Comparison of ENCODE assay signal across 27 cellular contexts in the genomic region with DNA sequence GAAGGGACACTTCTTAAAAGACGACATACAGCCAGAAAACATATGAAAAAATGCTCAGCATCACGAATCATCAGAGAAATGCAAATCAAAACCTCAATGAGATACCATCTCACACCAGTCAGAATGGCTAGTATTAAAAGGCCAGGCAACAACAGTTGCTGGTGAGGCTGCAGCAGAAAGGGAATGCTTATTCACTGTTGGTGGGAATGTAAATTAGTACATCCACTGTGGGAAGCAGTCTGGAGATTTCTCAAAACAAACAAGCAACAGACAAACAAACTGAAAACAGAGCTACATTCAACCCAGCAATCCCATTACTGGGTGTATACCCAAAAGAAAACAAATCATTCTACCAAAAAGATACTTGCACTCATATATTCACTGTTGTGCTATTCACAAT.
"Had no signal": no experiment of that assay in that cellular context is flagged by ENCODE, and none has a peak within 500 bp of the region (broad histone marks: within the 10 kb centered on the region; RNA-seq: fewer than 3 reads in every experiment).

No MANE protein-coding gene starts in this region.

- H3K27ac ChIP-seq: breast epithelium, KMS-11, Peyer's patch, SJSA1 had no signal

- DNase-seq: activated CD4-positive, alpha-beta T cell treated with anti-CD3 and anti-CD28 coated beads for 48 hours; activated CD4-positive, alpha-beta T cell treated with anti-CD3 and anti-CD28 coated beads, Interleukin-2, amount 50 U/mL, for 4 hours; activated CD4-positive, CD25-positive, alpha-beta regulatory T cell treated with anti-CD3 and anti-CD28 coated beads, Interleukin-2, amount 50 U/mL, for 72 hours; activated CD8-positive, alpha-beta memory T cell treated with anti-CD3 and anti-CD28 coated beads, Interleukin-2, amount 50 U/mL, for 48 hours; activated CD8-positive, alpha-beta T cell treated with anti-CD3 and anti-CD28 coated beads, Interleukin-2, amount 10 ng/mL, durations not matched to agents 7 days and 5 days; activated effector memory CD4-positive, alpha-beta T cell treated with Interleukin-2 at 50 U/mL for 16 hours; activated naive CD4-positive, alpha-beta T cell; activated naive CD8-positive, alpha-beta T cell treated with anti-CD3 and anti-CD28 coated beads, Interleukin-2, amount 50 U/mL, for 24 hours; activated T-cell treated with anti-CD3 and anti-CD28 coated beads, Interleukin-2, amount 50 U/mL, for 1 hour; caudate nucleus; MV-4-11; NCI-H1092 treated with DMSO at 0.1 percent for 48 hours; NCI-H1417 treated with DMSO at 0.1 percent for 48 hours; NCI-H1694; NCI-H2029; NCI-H2107; NCI-H2171 treated with DMSO at 0.1 percent for 48 hours; NCI-H226; NCI-H69; NK-92 treated with Interleukin-12 subunit alpha and Interleukin-12 subunit beta, amount 100 ng/mL, for 24 hours; Peyer's patch; SHP77 had no signal

- H3K36me3 ChIP-seq: breast epithelium, Peyer's patch, SJSA1 had no signal

- H3K4me1 ChIP-seq: breast epithelium, Peyer's patch, SJSA1 had no signal

- H3K27me3 ChIP-seq: breast epithelium, Peyer's patch, SJSA1 had no signal

- H3K9me3 ChIP-seq: breast epithelium, Peyer's patch, SJSA1 had no signal

- H3K4me2 ChIP-seq: KMS-11 had no signal

- H3K4me3 ChIP-seq: breast epithelium, Peyer's patch, SJSA1 had no signal

- ATAC-seq: activated CD8-positive, alpha-beta T cell treated with anti-CD3 and anti-CD28 coated beads, Interleukin-2, amount 10 ng/mL, durations not matched to agents 7 days and 5 days; activated naive CD8-positive, alpha-beta T cell treated with anti-CD3 and anti-CD28 coated beads, Interleukin-2, amount 50 U/mL, for 24 hours; SK-N-SH treated with all-trans-retinoic acid at 6 μM for 48 hours; WTC11 had no signal

- H3K9ac ChIP-seq: KMS-11 had no signal
